In genomic region chr1:28104866-28105467, GRCh38 we compare ENCODE assay signal across 1 cellular context.
TF ChIP-seq lines count a peak whose summit lies in the region.

No MANE protein-coding gene starts in this region.

TF ChIP-seq in HepG2, 621 proteins besides CTCF, POLR2A, EP300 and RAD21 (continued from another document):
- TF ChIP-seq, protein P1, sequence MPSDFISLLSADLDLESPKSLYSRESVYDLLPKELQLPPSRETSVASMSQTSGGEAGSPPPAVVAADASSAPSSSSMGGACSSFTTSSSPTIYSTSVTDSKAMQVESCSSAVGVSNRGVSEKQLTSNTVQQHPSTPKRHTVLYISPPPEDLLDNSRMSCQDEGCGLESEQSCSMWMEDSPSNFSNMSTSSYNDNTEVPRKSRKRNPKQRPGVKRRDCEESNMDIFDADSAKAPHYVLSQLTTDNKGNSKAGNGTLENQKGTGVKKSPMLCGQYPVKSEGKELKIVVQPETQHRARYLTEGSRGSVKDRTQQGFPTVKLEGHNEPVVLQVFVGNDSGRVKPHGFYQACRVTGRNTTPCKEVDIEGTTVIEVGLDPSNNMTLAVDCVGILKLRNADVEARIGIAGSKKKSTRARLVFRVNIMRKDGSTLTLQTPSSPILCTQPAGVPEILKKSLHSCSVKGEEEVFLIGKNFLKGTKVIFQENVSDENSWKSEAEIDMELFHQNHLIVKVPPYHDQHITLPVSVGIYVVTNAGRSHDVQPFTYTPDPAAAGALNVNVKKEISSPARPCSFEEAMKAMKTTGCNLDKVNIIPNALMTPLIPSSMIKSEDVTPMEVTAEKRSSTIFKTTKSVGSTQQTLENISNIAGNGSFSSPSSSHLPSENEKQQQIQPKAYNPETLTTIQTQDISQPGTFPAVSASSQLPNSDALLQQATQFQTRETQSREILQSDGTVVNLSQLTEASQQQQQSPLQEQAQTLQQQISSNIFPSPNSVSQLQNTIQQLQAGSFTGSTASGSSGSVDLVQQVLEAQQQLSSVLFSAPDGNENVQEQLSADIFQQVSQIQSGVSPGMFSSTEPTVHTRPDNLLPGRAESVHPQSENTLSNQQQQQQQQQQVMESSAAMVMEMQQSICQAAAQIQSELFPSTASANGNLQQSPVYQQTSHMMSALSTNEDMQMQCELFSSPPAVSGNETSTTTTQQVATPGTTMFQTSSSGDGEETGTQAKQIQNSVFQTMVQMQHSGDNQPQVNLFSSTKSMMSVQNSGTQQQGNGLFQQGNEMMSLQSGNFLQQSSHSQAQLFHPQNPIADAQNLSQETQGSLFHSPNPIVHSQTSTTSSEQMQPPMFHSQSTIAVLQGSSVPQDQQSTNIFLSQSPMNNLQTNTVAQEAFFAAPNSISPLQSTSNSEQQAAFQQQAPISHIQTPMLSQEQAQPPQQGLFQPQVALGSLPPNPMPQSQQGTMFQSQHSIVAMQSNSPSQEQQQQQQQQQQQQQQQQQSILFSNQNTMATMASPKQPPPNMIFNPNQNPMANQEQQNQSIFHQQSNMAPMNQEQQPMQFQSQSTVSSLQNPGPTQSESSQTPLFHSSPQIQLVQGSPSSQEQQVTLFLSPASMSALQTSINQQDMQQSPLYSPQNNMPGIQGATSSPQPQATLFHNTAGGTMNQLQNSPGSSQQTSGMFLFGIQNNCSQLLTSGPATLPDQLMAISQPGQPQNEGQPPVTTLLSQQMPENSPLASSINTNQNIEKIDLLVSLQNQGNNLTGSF (CRISPR knock-in tag; IDR thresholded peaks at IDR 0.05) = no peak
